ENCODE assay signal across 19 cellular contexts in genomic region chr2:62934501-62934900, GRCh38.
"Had no signal": no experiment of that assay in that cellular context is flagged by ENCODE, and none has a peak within 500 bp of the region (broad histone marks: within the 10 kb centered on the region; RNA-seq: fewer than 3 reads in every experiment).

No MANE protein-coding gene starts in this region.

- H3K27ac ChIP-seq: body of pancreas, hepatocyte, left ventricle myocardium inferior, upper lobe of left lung, WERI-Rb-1 had no signal

- H3K4me3 ChIP-seq: body of pancreas, hepatocyte, left ventricle myocardium inferior, upper lobe of left lung had no signal

- DNase-seq: activated CD4-positive, alpha-beta memory T cell treated with anti-CD3 and anti-CD28 coated beads, Interleukin-2, amount 10 ng/mL, durations not matched to agents 7 days and 5 days; activated CD4-positive, alpha-beta T cell treated with anti-CD3 and anti-CD28 coated beads for 4 hours; activated gamma-delta T cell; activated T-cell treated with anti-CD3 and anti-CD28 coated beads, Interleukin-2, amount 50 U/mL, for 48 hours; amygdala; body of pancreas; effector CD8-positive, alpha-beta T cell; kidney; left ventricle myocardium inferior; mesendoderm; nucleus accumbens; small intestine; stimulated activated CD4-positive, alpha-beta T cell treated with anti-CD3 and anti-CD28 coated beads, Interleukin-4, amount 100 ng/mL, for 4 hours; stimulated activated CD8-positive, alpha-beta memory T cell treated with anti-CD3 and anti-CD28 coated beads, Interleukin-4, amount 100 ng/mL, for 48 hours; stimulated activated naive CD8-positive, alpha-beta T cell treated with anti-CD3 and anti-CD28 coated beads, Interleukin-15, Interleukin-2, amounts not matched to agents 100 U/mL and 50 U/mL, for 24 hours; upper lobe of left lung; WERI-Rb-1 had no signal

- H2AFZ ChIP-seq: hepatocyte had no signal

- H3K4me2 ChIP-seq: hepatocyte had no signal

- H3K4me1 ChIP-seq: body of pancreas, left ventricle myocardium inferior, upper lobe of left lung had no signal

- ATAC-seq: body of pancreas; SK-N-SH treated with all-trans-retinoic acid at 6 μM for 48 hours; stimulated activated naive CD8-positive, alpha-beta T cell treated with anti-CD3 and anti-CD28 coated beads, Interleukin-15, Interleukin-2, amounts not matched to agents 100 U/mL and 50 U/mL, for 24 hours had no signal

- H3K79me2 ChIP-seq: hepatocyte had no signal

- H3K36me3 ChIP-seq: left ventricle myocardium inferior, upper lobe of left lung, WERI-Rb-1 had no signal

- H3K27me3 ChIP-seq: body of pancreas, hepatocyte, upper lobe of left lung had no signal

- H3K9me3 ChIP-seq: body of pancreas, left ventricle myocardium inferior, upper lobe of left lung had no signal
